ENCODE assay signal across 23 cellular contexts in the genomic region with DNA sequence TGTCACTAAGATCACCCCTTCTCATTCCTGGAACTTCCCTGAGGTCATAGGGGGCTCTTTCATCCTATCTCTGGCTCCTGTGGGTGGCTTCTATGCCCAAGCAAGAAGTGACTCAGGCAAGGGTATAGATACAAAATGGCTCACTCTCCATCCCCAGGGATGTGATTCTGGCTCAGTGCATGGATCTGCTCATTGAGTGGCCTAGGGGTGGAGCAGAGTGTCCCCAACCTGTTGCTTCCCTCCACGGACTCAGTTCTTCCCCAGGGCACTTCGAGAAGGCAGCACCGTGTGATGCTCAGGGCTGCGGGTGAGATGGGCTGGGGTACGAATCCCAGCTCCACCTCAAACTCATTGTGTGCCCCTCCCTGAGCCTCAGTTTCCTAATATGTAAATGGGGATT.
"Had no signal": no experiment of that assay in that cellular context is flagged by ENCODE, and none has a peak within 500 bp of the region (broad histone marks: within the 10 kb centered on the region; RNA-seq: fewer than 3 reads in every experiment).

No MANE protein-coding gene starts in this region.

- H3K27me3 ChIP-seq: neural progenitor cell, pancreas, sigmoid colon, spleen, suprapubic skin, tibial nerve, upper lobe of left lung, vagina had no signal

- H3K4me2 ChIP-seq: neural progenitor cell had no signal

- H3K9me3 ChIP-seq: pancreas, prostate gland had no signal

- ATAC-seq: natural killer cell; right cardiac atrium; stimulated activated effector memory CD8-positive, alpha-beta T cell treated with anti-CD3 and anti-CD28 coated beads, Interleukin-12 subunit alpha, Interleukin-12 subunit beta, amount 100 ng/mL, for 72 hours had no signal

- H2AFZ ChIP-seq: neural progenitor cell had no signal

- H3K36me3 ChIP-seq: neural progenitor cell, prostate gland had no signal

- H3K4me1 ChIP-seq: left ventricle myocardium inferior, neural progenitor cell, pancreas, prostate gland, sigmoid colon, suprapubic skin, upper lobe of left lung, vagina had no signal

- H3K27ac ChIP-seq: left ventricle myocardium inferior, neural progenitor cell, pancreas, prostate gland, sigmoid colon, suprapubic skin, tibial nerve, upper lobe of left lung, vagina had no signal

- H3K9ac ChIP-seq: neural progenitor cell had no signal

- H3K4me3 ChIP-seq: left ventricle myocardium inferior, lung, neural progenitor cell, pancreas, prostate gland, sigmoid colon, spleen, suprapubic skin, tibial nerve, upper lobe of left lung, vagina had no signal

- FAIRE-seq: pancreas, small intestine had no signal

- DNase-seq: hippocampal formation; islet precursor cell; left ventricle myocardium inferior; mesendoderm; naive B cell; natural killer cell; nephron progenitor cell; pancreas; retina; right cardiac atrium; sigmoid colon; small intestine; spleen; stimulated activated CD4-positive, alpha-beta T cell treated with anti-CD3 and anti-CD28 coated beads, Interleukin-4, amount 100 ng/mL, for 24 hours; stimulated activated naive CD4-positive, alpha-beta T cell; upper lobe of left lung had no signal
